Comparison of ENCODE assay signal across 1 cellular context in genomic region chr3:152857082-152857481, GRCh38.
TF ChIP-seq lines count a peak whose summit lies in the region.

No MANE protein-coding gene starts in this region.

TF ChIP-seq in K562, 482 proteins besides CTCF, POLR2A, EP300 and RAD21 (continued from another document and continues in another):
- TF ChIP-seq, protein P1, sequence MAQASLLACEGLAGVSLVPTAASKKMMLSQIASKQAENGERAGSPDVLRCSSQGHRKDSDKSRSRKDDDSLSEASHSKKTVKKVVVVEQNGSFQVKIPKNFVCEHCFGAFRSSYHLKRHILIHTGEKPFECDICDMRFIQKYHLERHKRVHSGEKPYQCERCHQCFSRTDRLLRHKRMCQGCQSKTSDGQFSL (CRISPR knock-in tag; IDR thresholded peaks at IDR 0.05), result no peak
- TF ChIP-seq, protein P1 (tag; IDR thresholded peaks at IDR 0.05), result no peak
- TF ChIP-seq, protein P2, sequence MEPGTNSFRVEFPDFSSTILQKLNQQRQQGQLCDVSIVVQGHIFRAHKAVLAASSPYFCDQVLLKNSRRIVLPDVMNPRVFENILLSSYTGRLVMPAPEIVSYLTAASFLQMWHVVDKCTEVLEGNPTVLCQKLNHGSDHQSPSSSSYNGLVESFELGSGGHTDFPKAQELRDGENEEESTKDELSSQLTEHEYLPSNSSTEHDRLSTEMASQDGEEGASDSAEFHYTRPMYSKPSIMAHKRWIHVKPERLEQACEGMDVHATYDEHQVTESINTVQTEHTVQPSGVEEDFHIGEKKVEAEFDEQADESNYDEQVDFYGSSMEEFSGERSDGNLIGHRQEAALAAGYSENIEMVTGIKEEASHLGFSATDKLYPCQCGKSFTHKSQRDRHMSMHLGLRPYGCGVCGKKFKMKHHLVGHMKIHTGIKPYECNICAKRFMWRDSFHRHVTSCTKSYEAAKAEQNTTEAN (CRISPR knock-in tag; IDR thresholded peaks at IDR 0.05), result no peak
- TF ChIP-seq SMARCA5 (IDR thresholded peaks at IDR 0.05) (no peak), PHB2 (IDR thresholded peaks at IDR 0.05; ENCODE audit: low read depth) (no peak), RREB1 (CRISPR knock-in tag; IDR thresholded peaks at IDR 0.05) (no peak), ZBTB40 (IDR thresholded peaks at IDR 0.05) (no peak), ZBTB40 (CRISPR knock-in tag; IDR thresholded peaks at IDR 0.05) (no peak), ZKSCAN1 (IDR thresholded peaks at IDR 0.05; ENCODE audit: low read depth, low read length) (no peak), MECOM (CRISPR knock-in tag; IDR thresholded peaks at IDR 0.05) (no peak), ZNF668 (CRISPR knock-in tag; IDR thresholded peaks at IDR 0.05) (no peak), DACH1 (IDR thresholded peaks at IDR 0.05; ENCODE audit: partially characterized antibody) (no peak), KHSRP (IDR thresholded peaks at IDR 0.05) (no peak), CCAR2 (IDR thresholded peaks at IDR 0.05; ENCODE audit: low read depth, low read length) (no peak), MXI1 (IDR thresholded peaks at IDR 0.05; ENCODE audit: low read depth, low read length) (no peak), HNRNPLL (IDR thresholded peaks at IDR 0.05; ENCODE audit: low read depth, low read length, poor library complexity, severe bottlenecking) (no peak), ZNF551 (CRISPR knock-in tag; IDR thresholded peaks at IDR 0.05) (no peak), NCOA4 (IDR thresholded peaks at IDR 0.05; ENCODE audit: partially characterized antibody) (no peak), NFYB (IDR thresholded peaks at IDR 0.05; ENCODE audit: extremely low read depth, insufficient read length) (no peak), FOXP1 (CRISPR knock-in tag; IDR thresholded peaks at IDR 0.05) (no peak), ZNF311 (CRISPR knock-in tag; IDR thresholded peaks at IDR 0.05) (no peak), CTBP1 (IDR thresholded peaks at IDR 0.05; ENCODE audit: borderline replicate concordance) (peak; percentile 75), U2AF2 (optimal IDR thresholded peaks at IDR 0.05; ENCODE audit: low read depth, low read length) (no peak), NR2C1 (IDR thresholded peaks at IDR 0.05) (no peak), NR2C1 (tag; IDR thresholded peaks at IDR 0.05) (peak; percentile 75), RBM15 (IDR thresholded peaks at IDR 0.05; ENCODE audit: insufficient read depth, low read length) (no peak), ZNF41 (CRISPR knock-in tag; conservative IDR thresholded peaks at IDR 0.05) (no peak), KAT8 (IDR thresholded peaks at IDR 0.05; ENCODE audit: low read depth) (no peak), MTA3 (IDR thresholded peaks at IDR 0.05; ENCODE audit: borderline replicate concordance) (no peak), YBX1 (IDR thresholded peaks at IDR 0.05) (no peak), ELF1 (tag; IDR thresholded peaks at IDR 0.05) (no peak), YY1 (IDR thresholded peaks at IDR 0.05; ENCODE audit: borderline replicate concordance in 1 of 3, control insufficient read depth in 1 of 3, extremely low read depth in 1 of 3, insufficient read depth in 3 of 3, insufficient read length in 1 of 3, insufficient replicate concordance in 2 of 3, low read depth in 1 of 3, low read length in 2 of 3) (no peak), PCBP1 (IDR thresholded peaks at IDR 0.05; ENCODE audit: low read depth, low read length, poor library complexity, severe bottlenecking) (no peak), HDAC1 (IDR thresholded peaks at IDR 0.05) (peak in 1 of 2 experiments; percentile 61; a peak in 1 of 4 replicates), TEAD4 (IDR thresholded peaks at IDR 0.05; ENCODE audit: low read length) (no peak), TEAD4 (CRISPR knock-in tag; IDR thresholded peaks at IDR 0.05; ENCODE audit: borderline replicate concordance) (no peak), DPF2 (IDR thresholded peaks at IDR 0.05) (peak; percentile 76), ILK (tag; IDR thresholded peaks at IDR 0.05; ENCODE audit: borderline replicate concordance, low read depth) (no peak), SRSF1 (IDR thresholded peaks at IDR 0.05; ENCODE audit: low read depth, low read length) (no peak), MITF (IDR thresholded peaks at IDR 0.05) (0 out of 2 replicates have a peak, but pooled peaks have one; percentile 22), C11orf30 (IDR thresholded peaks at IDR 0.05; ENCODE audit: low read depth) (peak; percentile 93), ZNF175 (CRISPR knock-in tag; IDR thresholded peaks at IDR 0.05; ENCODE audit: low read depth) (no peak), MYC (IDR thresholded peaks at IDR 0.05; ENCODE audit: low read depth, low read length) (0 out of 2 replicates have a peak, but pooled peaks have one; percentile 14), MYC (CRISPR knock-in tag; IDR thresholded peaks at IDR 0.05; ENCODE audit: borderline replicate concordance, low read depth) (no peak), MED1 (CRISPR knock-in tag; IDR thresholded peaks at IDR 0.05; ENCODE audit: borderline replicate concordance) (no peak), SMARCE1 (IDR thresholded peaks at IDR 0.05) (peak; percentile 64; the same call in 1 of the 2 replicates)
- TF ChIP-seq, protein P3, sequence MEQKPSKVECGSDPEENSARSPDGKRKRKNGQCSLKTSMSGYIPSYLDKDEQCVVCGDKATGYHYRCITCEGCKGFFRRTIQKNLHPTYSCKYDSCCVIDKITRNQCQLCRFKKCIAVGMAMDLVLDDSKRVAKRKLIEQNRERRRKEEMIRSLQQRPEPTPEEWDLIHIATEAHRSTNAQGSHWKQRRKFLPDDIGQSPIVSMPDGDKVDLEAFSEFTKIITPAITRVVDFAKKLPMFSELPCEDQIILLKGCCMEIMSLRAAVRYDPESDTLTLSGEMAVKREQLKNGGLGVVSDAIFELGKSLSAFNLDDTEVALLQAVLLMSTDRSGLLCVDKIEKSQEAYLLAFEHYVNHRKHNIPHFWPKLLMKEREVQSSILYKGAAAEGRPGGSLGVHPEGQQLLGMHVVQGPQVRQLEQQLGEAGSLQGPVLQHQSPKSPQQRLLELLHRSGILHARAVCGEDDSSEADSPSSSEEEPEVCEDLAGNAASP (IDR thresholded peaks at IDR 0.05), result no peak
- TF ChIP-seq, protein P4, sequence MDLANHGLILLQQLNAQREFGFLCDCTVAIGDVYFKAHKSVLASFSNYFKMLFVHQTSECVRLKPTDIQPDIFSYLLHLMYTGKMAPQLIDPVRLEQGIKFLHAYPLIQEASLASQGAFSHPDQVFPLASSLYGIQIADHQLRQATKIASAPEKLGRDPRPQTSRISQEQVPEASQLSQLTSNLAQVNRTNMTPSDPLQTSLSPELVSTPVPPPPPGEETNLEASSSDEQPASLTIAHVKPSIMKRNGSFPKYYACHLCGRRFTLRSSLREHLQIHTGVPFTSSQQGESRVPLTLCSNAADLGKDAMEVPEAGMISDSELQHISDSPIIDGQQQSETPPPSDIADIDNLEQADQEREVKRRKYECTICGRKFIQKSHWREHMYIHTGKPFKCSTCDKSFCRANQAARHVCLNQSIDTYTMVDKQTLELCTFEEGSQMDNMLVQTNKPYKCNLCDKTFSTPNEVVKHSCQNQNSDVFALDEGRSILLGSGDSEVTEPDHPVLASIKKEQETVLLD (IDR thresholded peaks at IDR 0.05), result no peak
